In the genomic region with DNA sequence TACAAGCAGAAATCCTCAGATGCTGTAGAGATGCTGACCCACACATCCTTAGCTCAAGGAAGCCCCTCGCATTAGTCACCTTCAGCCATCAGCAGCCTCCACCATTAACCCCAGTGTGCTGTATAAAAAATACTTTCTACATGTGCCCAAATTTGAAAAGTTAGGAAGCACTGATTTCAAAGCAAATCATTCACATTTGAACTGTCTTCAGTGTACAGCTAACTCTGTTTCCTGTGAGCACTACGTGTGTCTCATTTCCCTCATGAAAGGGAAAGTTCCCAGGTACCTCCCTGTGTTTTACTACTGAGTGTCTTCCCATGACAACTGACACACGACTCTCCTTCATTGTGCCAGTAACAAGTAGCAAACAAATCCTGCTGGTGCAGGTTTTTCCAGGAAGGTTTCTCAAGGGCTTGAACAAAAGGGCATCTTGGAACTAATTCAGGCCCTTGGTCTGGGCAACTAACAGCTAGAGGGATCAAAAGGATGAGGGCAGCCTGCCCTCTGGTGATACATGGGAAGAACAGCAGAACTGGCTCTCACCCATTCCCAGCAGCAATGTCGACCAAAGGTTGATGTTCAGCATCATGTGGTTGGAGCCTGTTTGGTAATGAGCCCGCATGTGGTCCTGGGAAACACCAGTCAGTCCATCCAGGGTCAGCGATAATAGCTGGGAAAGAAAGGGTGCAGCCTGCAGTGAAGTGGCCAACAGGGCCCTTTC, we compare ENCODE assay signal across 8 cellular contexts. TPM values are rescaled to one million over a fixed set of nuclear protein-coding genes. Genes with fewer than 3 reads are reported as not detected.
DNase-seq lines count a peak whose midpoint lies in the region; ATAC-seq and TF ChIP-seq lines count a peak whose summit lies in the region.

No MANE protein-coding gene starts in this region.

- TF ChIP-seq CTCF in GM12865 (IDR thresholded peaks at IDR 0.05; ENCODE audit: insufficient read depth, low read depth, low read length, missing control alignments): peak; percentile 40

- H3K4me3 ChIP-seq in GM12865 (ENCODE audit: low read depth, low read length): no peak overlapping the region

- DNase-seq in AG08396 (ENCODE audit: low spot score): peak; percentile 44
- DNase-seq in GM12865 (ENCODE audit: low read depth): peak; percentile 49
- peak; percentile 34 for DNase-seq in OCI-M1 (lab: John Stamatoyannopoulos, UW)
- peak; percentile 65 for DNase-seq in renal cortical epithelial cell (ENCODE audit: low read depth)
- DNase-seq in NCI-H1092 treated with DMSO at 0.1 percent for 48 hours (lab: John Stamatoyannopoulos, UW): no peak
- DNase-seq in stimulated activated CD4-positive, alpha-beta T cell treated with anti-CD3 and anti-CD28 coated beads, Interleukin-4, amount 100 ng/mL, for 1 hour: no peak
- DNase-seq in superior temporal gyrus (ENCODE audit: extremely low spot score): no peak

- peak; percentile 40 for ATAC-seq in esophagus mucosa

RNA-seq across cellular contexts. Expression of a gene that starts 4.0 kb away (rescaled TPM):
- total RNA-seq in esophagus mucosa (37.2 TPM), renal cortical epithelial cell (34.9 and 65.8 TPM in 2 replicates)

RNA-seq across cellular contexts. Expression of a gene that starts 25.8 kb away (rescaled TPM):
- total RNA-seq in esophagus mucosa (27.9 TPM), renal cortical epithelial cell (40.3 and 54.2 TPM in 2 replicates)

Comparison
In these comparisons a context has a peak if more than half of its experiments do, and no peak if none do; other contexts are left out.
1. DNase-seq: peak in AG08396 (single experiment), GM12865 (single experiment), OCI-M1 (single experiment) and renal cortical epithelial cell (single experiment); none in NCI-H1092 treated with DMSO at 0.1 percent for 48 hours (single experiment), stimulated activated CD4-positive, alpha-beta T cell treated with anti-CD3 and anti-CD28 coated beads, Interleukin-4, amount 100 ng/mL, for 1 hour (single experiment) and superior temporal gyrus (single experiment).